In the genomic region with DNA sequence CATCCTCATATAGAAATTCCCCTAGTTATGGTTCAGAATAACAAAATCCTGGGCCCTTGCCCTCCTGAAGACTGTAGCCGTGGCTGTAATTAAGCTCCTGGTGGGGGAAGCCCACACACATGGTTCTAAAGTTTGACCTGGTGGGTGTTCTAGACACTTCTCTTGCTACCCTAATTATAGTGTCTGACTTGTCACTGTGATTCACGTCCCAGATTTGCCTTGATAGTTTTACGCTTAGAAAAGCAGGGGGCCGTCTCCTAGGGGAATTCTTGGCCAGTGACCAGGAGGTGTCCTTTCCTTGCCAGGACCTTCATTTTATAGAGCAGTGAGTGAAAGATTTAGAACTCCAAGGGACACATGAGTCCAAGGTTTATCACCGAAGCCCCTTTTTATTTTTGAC, we compare ENCODE assay signal across 13 cellular contexts.
DNase-seq lines count a peak whose midpoint lies in the region; ATAC-seq lines count a peak whose summit lies in the region.
"Had no signal": no experiment of that assay in that cellular context is flagged by ENCODE, and none has a peak within 500 bp of the region (broad histone marks: within the 10 kb centered on the region; RNA-seq: fewer than 3 reads in every experiment).

No MANE protein-coding gene starts in this region.

- peaks cover 4% of the 10 kb centered on the region for H3K4me1 Mint-ChIP-seq in T-helper 1 cell treated with Interleukin-12 subunit alpha and Interleukin-12 subunit beta and Interleukin-4 antibody, amounts not matched to agents 30 μg/mL and 1 μg/mL, for 36 hours (ENCODE audit: low read depth)
- H3K4me1 Mint-ChIP-seq in central memory CD8-positive, alpha-beta T cell = peaks cover under 1% of the 10 kb centered on the region
- H3K4me1 Mint-ChIP-seq in stimulated activated effector memory CD8-positive, alpha-beta T cell treated with anti-CD3 and anti-CD28 coated beads, Interleukin-12 subunit alpha, Interleukin-12 subunit beta, amount 100 ng/mL, for 72 hours = peaks cover 16% of the 10 kb centered on the region

- H3K9me3 Mint-ChIP-seq in T-helper 1 cell treated with Interleukin-12 subunit alpha and Interleukin-12 subunit beta and Interleukin-4 antibody, amounts not matched to agents 30 μg/mL and 1 μg/mL, for 36 hours = no peaks in the 10 kb centered on the region
- H3K9me3 Mint-ChIP-seq in central memory CD8-positive, alpha-beta T cell = no peaks in the 10 kb centered on the region
- no peaks in the 10 kb centered on the region for H3K9me3 Mint-ChIP-seq in stimulated activated effector memory CD8-positive, alpha-beta T cell treated with anti-CD3 and anti-CD28 coated beads, Interleukin-12 subunit alpha, Interleukin-12 subunit beta, amount 100 ng/mL, for 72 hours

- no peak overlapping the region for H3K4me3 Mint-ChIP-seq in T-helper 1 cell treated with Interleukin-12 subunit alpha and Interleukin-12 subunit beta and Interleukin-4 antibody, amounts not matched to agents 30 μg/mL and 1 μg/mL, for 36 hours
- no peak overlapping the region for H3K4me3 Mint-ChIP-seq in central memory CD8-positive, alpha-beta T cell
- no peak overlapping the region for H3K4me3 Mint-ChIP-seq in stimulated activated effector memory CD8-positive, alpha-beta T cell treated with anti-CD3 and anti-CD28 coated beads, Interleukin-12 subunit alpha, Interleukin-12 subunit beta, amount 100 ng/mL, for 72 hours

- DNase-seq in T-helper 1 cell (no peak), LoVo (ENCODE audit: low spot score) (no peak), NCI-H345 treated with DMSO at 0.1 percent for 48 hours (lab: John Stamatoyannopoulos, UW; ENCODE audit: unreplicated experiment) (no peak)
- no peak for DNase-seq in central memory CD8-positive, alpha-beta T cell (ENCODE audit: low spot score in 2 of 2)
- DNase-seq in stimulated activated effector memory CD8-positive, alpha-beta T cell treated with anti-CD3 and anti-CD28 coated beads, Interleukin-12 subunit alpha, Interleukin-12 subunit beta, amount 100 ng/mL, for 72 hours (ENCODE audit: low spot score in 2 of 2) = no peak
- DNase-seq in stimulated activated naive CD8-positive, alpha-beta T cell treated with anti-CD3 and anti-CD28 coated beads, Interleukin-15, Interleukin-2, amounts not matched to agents 100 U/mL and 50 U/mL, for 24 hours = no peak
- DNase-seq: activated CD4-positive, CD25-positive, alpha-beta regulatory T cell; activated naive CD4-positive, alpha-beta T cell treated with Interleukin-2 at 50 U/mL for 16 hours; effector CD8-positive, alpha-beta T cell; GDM1 had no signal

- peak overlapping the region; percentile 68 for H3K27ac Mint-ChIP-seq in T-helper 1 cell treated with Interleukin-12 subunit alpha and Interleukin-12 subunit beta and Interleukin-4 antibody, amounts not matched to agents 30 μg/mL and 1 μg/mL, for 36 hours
- peak overlapping the region; percentile 56 for H3K27ac Mint-ChIP-seq in central memory CD8-positive, alpha-beta T cell (ENCODE audit: low read depth)
- H3K27ac Mint-ChIP-seq in stimulated activated effector memory CD8-positive, alpha-beta T cell treated with anti-CD3 and anti-CD28 coated beads, Interleukin-12 subunit alpha, Interleukin-12 subunit beta, amount 100 ng/mL, for 72 hours = peak overlapping the region; percentile 87

- peaks cover 42% of the 10 kb centered on the region for H3K36me3 Mint-ChIP-seq in T-helper 1 cell treated with Interleukin-12 subunit alpha and Interleukin-12 subunit beta and Interleukin-4 antibody, amounts not matched to agents 30 μg/mL and 1 μg/mL, for 36 hours (ENCODE audit: low read depth)
- peaks cover 17% of the 10 kb centered on the region for H3K36me3 Mint-ChIP-seq in central memory CD8-positive, alpha-beta T cell (ENCODE audit: insufficient read depth)
- peaks cover 85% of the 10 kb centered on the region for H3K36me3 Mint-ChIP-seq in stimulated activated effector memory CD8-positive, alpha-beta T cell treated with anti-CD3 and anti-CD28 coated beads, Interleukin-12 subunit alpha, Interleukin-12 subunit beta, amount 100 ng/mL, for 72 hours

- H3K27me3 Mint-ChIP-seq in T-helper 1 cell treated with Interleukin-12 subunit alpha and Interleukin-12 subunit beta and Interleukin-4 antibody, amounts not matched to agents 30 μg/mL and 1 μg/mL, for 36 hours (ENCODE audit: low read depth) = no peaks in the 10 kb centered on the region
- H3K27me3 Mint-ChIP-seq in central memory CD8-positive, alpha-beta T cell = no peaks in the 10 kb centered on the region

- ATAC-seq in HG03066 (IDR thresholded peaks at IDR 0.05; ENCODE audit: low read depth, unreplicated experiment) = peak; percentile 31
- no peak for ATAC-seq in central memory CD8-positive, alpha-beta T cell (replicated peaks; ENCODE audit: extremely low read depth, poor library complexity, severe bottlenecking)
- ATAC-seq in stimulated activated effector memory CD8-positive, alpha-beta T cell treated with anti-CD3 and anti-CD28 coated beads, Interleukin-12 subunit alpha, Interleukin-12 subunit beta, amount 100 ng/mL, for 72 hours = no peak
- ATAC-seq in stimulated activated naive CD8-positive, alpha-beta T cell treated with anti-CD3 and anti-CD28 coated beads, Interleukin-15, Interleukin-2, amounts not matched to agents 100 U/mL and 50 U/mL, for 24 hours = no peak
- ATAC-seq: A549 had no signal
